20 cellular contexts compared by ENCODE assay signal in the genomic region with DNA sequence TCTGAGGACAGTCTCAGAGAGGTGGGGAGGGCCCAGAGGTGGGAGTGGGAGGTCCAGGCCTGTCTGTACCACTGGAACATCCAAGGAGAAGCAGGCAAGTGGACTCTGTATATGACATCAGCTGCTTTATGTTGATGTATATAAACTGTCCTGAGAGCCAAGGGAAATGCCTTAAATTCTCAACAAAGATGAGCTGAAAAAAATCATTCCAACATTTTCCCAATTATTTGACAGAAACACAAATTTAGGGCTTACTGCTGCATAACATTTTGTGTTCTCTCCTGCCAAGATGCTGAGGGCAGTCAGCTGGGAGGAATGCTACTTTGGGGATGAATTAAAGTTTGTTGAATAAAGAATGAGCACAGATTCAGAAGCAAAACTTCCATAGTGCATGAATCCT. TPM values are rescaled to one million over a fixed set of nuclear protein-coding genes. Genes with fewer than 3 reads are reported as not detected.
DNase-seq lines count a peak whose midpoint lies in the region; ATAC-seq and TF ChIP-seq lines count a peak whose summit lies in the region.
"Had no signal": no experiment of that assay in that cellular context is flagged by ENCODE, and none has a peak within 500 bp of the region (broad histone marks: within the 10 kb centered on the region; RNA-seq: fewer than 3 reads in every experiment).

No MANE protein-coding gene starts in this region.

- H3K9me2 ChIP-seq in Karpas-422 (replicated peaks; ENCODE audit: insufficient read depth, low read length), result no peaks in the 10 kb centered on the region

- H3K4me2 ChIP-seq in Karpas-422 (ENCODE audit: low read depth, low read length, poor library complexity, severe bottlenecking), result no peak overlapping the region
- H3K4me2 ChIP-seq: KMS-11 had no signal

- peak overlapping the region; percentile 4; the same call in 1 of the 2 replicates for H3K27ac Mint-ChIP-seq in HFFc6
- H3K27ac Mint-ChIP-seq: CD4-positive, CD25-positive, alpha-beta regulatory T cell had no signal

- no peaks in the 10 kb centered on the region for H3K36me3 ChIP-seq in Karpas-422 (ENCODE audit: insufficient read depth, low read length)
- H3K36me3 ChIP-seq: Peyer's patch, SJCRH30 had no signal

- no peak overlapping the region for H3K4me3 ChIP-seq in Karpas-422 (ENCODE audit: low read length)
- H3K4me3 ChIP-seq: Peyer's patch, SJCRH30 had no signal

- no peaks in the 10 kb centered on the region for H3K36me3 Mint-ChIP-seq in HFFc6 (ENCODE audit: low read depth)

- intact Hi-C loops in left cardiac atrium (cut with DNase I), result no loop called here

- ATAC-seq in HG03571 (IDR thresholded peaks at IDR 0.05; ENCODE audit: unreplicated experiment) (no peak), left cardiac atrium (no peak)

- no peak overlapping the region for H2AFZ ChIP-seq in Karpas-422 (ENCODE audit: low read length)

- H4K20me1 ChIP-seq in Karpas-422 (ENCODE audit: insufficient read depth, low read depth, low read length), result no peaks in the 10 kb centered on the region

- H3K9me3 Mint-ChIP-seq in HFFc6, result no peaks in the 10 kb centered on the region
- H3K9me3 Mint-ChIP-seq: CD4-positive, CD25-positive, alpha-beta regulatory T cell had no signal

- TF ChIP-seq CTCF in AG09319 (IDR thresholded peaks at IDR 0.05; ENCODE audit: low read depth, low read length) (no peak), HFFc6 (IDR thresholded peaks at IDR 0.05) (no peak)

- no peaks in the 10 kb centered on the region for H3K9me3 ChIP-seq in Karpas-422 (ENCODE audit: low read length)
- H3K9me3 ChIP-seq: Peyer's patch, SJCRH30 had no signal

- no peak overlapping the region for H3K9ac ChIP-seq in Karpas-422 (ENCODE audit: low read length)
- H3K9ac ChIP-seq: KMS-11 had no signal

- DNase-seq in AG09319 (ENCODE audit: extremely low read depth, low read depth), result peak; percentile 27
- DNase-seq in HFFc6, result peak; percentile 30
- peak; percentile 68 for DNase-seq in dedifferentiated amniotic fluid mesenchymal stem cell (ENCODE audit: extremely low spot score)
- peak; percentile 23 for DNase-seq in stromal cell of bone marrow (ENCODE audit: low read depth)
- DNase-seq in Karpas-422, result no peak
- DNase-seq in NCI-H1092 (lab: John Stamatoyannopoulos, UW), result no peak
- no peak for DNase-seq in left cardiac atrium
- DNase-seq: CD4-positive, CD25-positive, alpha-beta regulatory T cell; DMS79; GOT3; HCEC 1CT; NCI-H1105 treated with DMSO at 0.1 percent for 48 hours; NCI-H2029 treated with DMSO at 0.1 percent for 48 hours; NCI-H226; NCI-H510A treated with DMSO at 0.1 percent for 48 hours; NCI-H82; Peyer's patch; SJCRH30 had no signal

- H3K79me2 ChIP-seq in Karpas-422 (ENCODE audit: low read length), result no peaks in the 10 kb centered on the region

- peaks cover 32% of the 10 kb centered on the region for H3K4me1 ChIP-seq in Karpas-422 (ENCODE audit: low read length)
- H3K4me1 ChIP-seq: Peyer's patch had no signal

- no peaks in the 10 kb centered on the region for H3K27me3 ChIP-seq in Karpas-422 (ENCODE audit: low read length)
- H3K27me3 ChIP-seq: Peyer's patch, SJCRH30 had no signal

- no peak overlapping the region for H3K4me3 Mint-ChIP-seq in HFFc6
- H3K4me3 Mint-ChIP-seq: CD4-positive, CD25-positive, alpha-beta regulatory T cell had no signal

- H3K4me1 Mint-ChIP-seq in HFFc6 (ENCODE audit: low read depth), result peaks cover 30% of the 10 kb centered on the region
- H3K4me1 Mint-ChIP-seq: CD4-positive, CD25-positive, alpha-beta regulatory T cell had no signal

- H3K27me3 Mint-ChIP-seq in HFFc6 (ENCODE audit: insufficient read depth), result peaks cover 4% of the 10 kb centered on the region; the same call in 1 of the 2 replicates
- H3K27me3 Mint-ChIP-seq: CD4-positive, CD25-positive, alpha-beta regulatory T cell had no signal

- no peak overlapping the region for H3K27ac ChIP-seq in Karpas-422 (ENCODE audit: low read length)
- H3K27ac ChIP-seq: KMS-11, Peyer's patch, SJCRH30 had no signal

RNA-seq across cellular contexts. Expression of gene FOXC1, which starts 52.8 kb away (rescaled TPM):
- 10 to 100 TPM; 15.8 to 18.0 (median 16.9) TPM for total RNA-seq in HFFc6 (2021; fragmentation: NEBNext Ultra II Directional; extraction: Animal tissue kit (Norgen Biotek cat#: 25700))
- not detected in 2 replicates for total RNA-seq in Karpas-422 (2014; rRNA removed; shearing (Covaris generic); ENCODE audit: low replicate concordance)
- 10 to 100 TPM in 1 of 2 donors, 1 to 10 TPM in 1; 5.5 to 25.9 TPM for total RNA-seq in left cardiac atrium
- total RNA-seq: CD4-positive, CD25-positive, alpha-beta regulatory T cell had no signal

Comparison
In these comparisons a context has a peak if more than half of its experiments do, and no peak if none do; other contexts are left out.
1. DNase-seq: peak in AG09319 (single experiment), HFFc6 (single experiment), dedifferentiated amniotic fluid mesenchymal stem cell (single experiment) and stromal cell of bone marrow (single experiment); none in Karpas-422 (single experiment), NCI-H1092 (single experiment) and left cardiac atrium (single experiment).